ENCODE assay signal across 24 cellular contexts in genomic region chr2:70974592-70974991, GRCh38. TPM values are rescaled to one million over a fixed set of nuclear protein-coding genes. Genes with fewer than 3 reads are reported as not detected.
"Had no signal": no experiment of that assay in that cellular context is flagged by ENCODE, and none has a peak within 500 bp of the region (broad histone marks: within the 10 kb centered on the region; RNA-seq: fewer than 3 reads in every experiment).

No MANE protein-coding gene starts in this region.

- H3K4me3 ChIP-seq: thoracic aorta had no signal

- H3K4me3 Mint-ChIP-seq: activated CD4-positive, alpha-beta memory T cell treated with anti-CD3 and anti-CD28 coated beads for 36 hours; brain; nephron; stimulated activated naive B cell treated with anti-CD40 and anti-IgM and Interleukin-4, amounts not matched to agents 10 μg/mL and 1 μg/mL and 100 μg/mL, for 72 hours; T-cell; type B pancreatic cell had no signal

- H3K36me3 Mint-ChIP-seq: activated CD4-positive, alpha-beta memory T cell treated with anti-CD3 and anti-CD28 coated beads for 36 hours; activated naive CD4-positive, alpha-beta T cell treated with anti-CD3 and anti-CD28 coated beads, Interleukin-2, amount 50 U/mL, for 72 hours; T-cell had no signal

- H3K27me3 Mint-ChIP-seq: activated CD4-positive, alpha-beta memory T cell treated with anti-CD3 and anti-CD28 coated beads for 36 hours had no signal

- H3K9me3 Mint-ChIP-seq: activated CD4-positive, alpha-beta memory T cell treated with anti-CD3 and anti-CD28 coated beads for 36 hours; activated naive CD4-positive, alpha-beta T cell treated with anti-CD3 and anti-CD28 coated beads, Interleukin-2, amount 50 U/mL, for 72 hours; nephron; stimulated activated naive B cell treated with anti-CD40 and anti-IgM and Interleukin-4, amounts not matched to agents 10 μg/mL and 1 μg/mL and 100 μg/mL, for 72 hours; T-cell; type B pancreatic cell had no signal

- H3K9me3 ChIP-seq: thoracic aorta had no signal

- H3K27ac ChIP-seq: thoracic aorta had no signal

- H3K36me3 ChIP-seq: thoracic aorta had no signal

- ATAC-seq: activated naive CD4-positive, alpha-beta T cell treated with anti-CD3 and anti-CD28 coated beads, Interleukin-2, amount 50 U/mL, for 72 hours; esophagus mucosa; sciatic nerve; stimulated activated naive B cell treated with anti-CD40 and anti-IgM and Interleukin-4, amounts not matched to agents 10 μg/mL and 1 μg/mL and 100 μg/mL, for 72 hours; T-cell had no signal

- DNase-seq: activated CD4-positive, alpha-beta memory T cell treated with anti-CD3 and anti-CD28 coated beads for 36 hours; activated T-cell treated with anti-CD3 and anti-CD28 coated beads, Interleukin-2, amount 50 U/mL, for 1 hour; aorta; caudate nucleus; effector memory CD4-positive, alpha-beta T cell; glutamatergic neuron; hippocampal formation; nucleus accumbens; posterior cingulate gyrus; small intestine; stimulated activated CD4-positive, alpha-beta T cell treated with anti-CD3 and anti-CD28 coated beads, Interleukin-15, amount 100 ng/mL, for 24 hours; stimulated activated naive B cell treated with anti-CD40 and anti-IgM and Interleukin-4, amounts not matched to agents 10 μg/mL and 1 μg/mL and 100 μg/mL, for 72 hours; T-cell; T-helper 9 cell had no signal

- H3K27ac Mint-ChIP-seq: activated CD4-positive, alpha-beta memory T cell treated with anti-CD3 and anti-CD28 coated beads for 36 hours; brain; nephron; stimulated activated naive B cell treated with anti-CD40 and anti-IgM and Interleukin-4, amounts not matched to agents 10 μg/mL and 1 μg/mL and 100 μg/mL, for 72 hours; T-cell; type B pancreatic cell had no signal

RNA-seq across cellular contexts. Expression of gene ANKRD53, which starts 3.8 kb away (rescaled TPM):
- total RNA-seq: activated CD4-positive, alpha-beta memory T cell treated with anti-CD3 and anti-CD28 coated beads for 36 hours had no signal

RNA-seq across cellular contexts. Expression of gene ATP6V1B1, which starts 38.9 kb away (rescaled TPM):
- total RNA-seq: activated CD4-positive, alpha-beta memory T cell treated with anti-CD3 and anti-CD28 coated beads for 36 hours; dermis microvascular lymphatic vessel endothelial cell; frontal cortex; liver; T-cell had no signal
